In genomic region chr3:11159421-11159904, GRCh38 we compare ENCODE assay signal across 12 cellular contexts. TPM values are rescaled to one million over a fixed set of nuclear protein-coding genes. Genes with fewer than 3 reads are reported as not detected.
DNase-seq lines count a peak whose midpoint lies in the region; ATAC-seq and TF ChIP-seq lines count a peak whose summit lies in the region.
"Had no signal": no experiment of that assay in that cellular context is flagged by ENCODE, and none has a peak within 500 bp of the region (broad histone marks: within the 10 kb centered on the region; RNA-seq: fewer than 3 reads in every experiment).

No MANE protein-coding gene starts in this region.

- no peaks in the 10 kb centered on the region for H3K79me2 ChIP-seq in Karpas-422 (ENCODE audit: low read length)

- H3K9me3 Mint-ChIP-seq in naive thymus-derived CD4-positive, alpha-beta T cell, result peaks cover 0 to 3% (median 0%) of the 10 kb centered on the region in 11 donors
- no peaks in the 10 kb centered on the region for H3K9me3 Mint-ChIP-seq in T-helper 2 cell treated with Interferon-gamma antibody and Interleukin-4, amounts not matched to agents 5 μg/mL and 100 μg/mL, for 36 hours
- H3K9me3 Mint-ChIP-seq: CD8-positive, alpha-beta memory T cell had no signal

- H3K27me3 ChIP-seq in MG63, result no peaks in the 10 kb centered on the region
- no peaks in the 10 kb centered on the region for H3K27me3 ChIP-seq in naive thymus-derived CD4-positive, alpha-beta T cell (ENCODE audit: control insufficient read depth in 2 of 2, insufficient read depth in 2 of 2, low read length in 2 of 2)
- H3K27me3 ChIP-seq in Karpas-422 (ENCODE audit: low read length), result no peaks in the 10 kb centered on the region

- H3K27me3 Mint-ChIP-seq in naive thymus-derived CD4-positive, alpha-beta T cell, result peaks cover 45 to 66% (median 61%) of the 10 kb centered on the region in 5 donors
- H3K27me3 Mint-ChIP-seq in T-helper 2 cell treated with Interferon-gamma antibody and Interleukin-4, amounts not matched to agents 5 μg/mL and 100 μg/mL, for 36 hours (ENCODE audit: low read depth), result peaks cover 53% of the 10 kb centered on the region

- H3K9me2 ChIP-seq in Karpas-422 (replicated peaks; ENCODE audit: insufficient read depth, low read length), result no peaks in the 10 kb centered on the region

- H2AFZ ChIP-seq in Karpas-422 (ENCODE audit: low read length), result no peak overlapping the region

- H3K36me3 Mint-ChIP-seq in naive thymus-derived CD4-positive, alpha-beta T cell, result peaks cover 0 to 4% (median 0%) of the 10 kb centered on the region in 5 donors
- H3K36me3 Mint-ChIP-seq in T-helper 2 cell treated with Interferon-gamma antibody and Interleukin-4, amounts not matched to agents 5 μg/mL and 100 μg/mL, for 36 hours (ENCODE audit: low read depth), result no peaks in the 10 kb centered on the region
- H3K36me3 Mint-ChIP-seq: CD8-positive, alpha-beta memory T cell had no signal

- H3K27ac Mint-ChIP-seq in naive thymus-derived CD4-positive, alpha-beta T cell, result no peak overlapping the region
- H3K27ac Mint-ChIP-seq in T-helper 2 cell treated with Interferon-gamma antibody and Interleukin-4, amounts not matched to agents 5 μg/mL and 100 μg/mL, for 36 hours, result no peak overlapping the region
- H3K27ac Mint-ChIP-seq: CD8-positive, alpha-beta memory T cell had no signal

- H3K4me3 Mint-ChIP-seq in naive thymus-derived CD4-positive, alpha-beta T cell, result no peak overlapping the region
- H3K4me3 Mint-ChIP-seq in T-helper 2 cell treated with Interferon-gamma antibody and Interleukin-4, amounts not matched to agents 5 μg/mL and 100 μg/mL, for 36 hours, result no peak overlapping the region
- H3K4me3 Mint-ChIP-seq: CD8-positive, alpha-beta memory T cell had no signal

- H4K20me1 ChIP-seq in Karpas-422 (ENCODE audit: insufficient read depth, low read depth, low read length), result no peaks in the 10 kb centered on the region

- intact Hi-C loops in naive thymus-derived CD4-positive, alpha-beta T cell (cut with micrococcal nuclease), result no loop called here

- in situ Hi-C loops in GM13977 (cut with MboI; ENCODE audit: low pct_unique_long_range_greater_than_20kb, low sequenced_read_pairs, unreplicated experiment), result no loop called here

- H3K4me1 Mint-ChIP-seq in naive thymus-derived CD4-positive, alpha-beta T cell, result peaks cover 0 to 18% (median 4%) of the 10 kb centered on the region in 7 donors
- peaks cover 5% of the 10 kb centered on the region for H3K4me1 Mint-ChIP-seq in T-helper 2 cell treated with Interferon-gamma antibody and Interleukin-4, amounts not matched to agents 5 μg/mL and 100 μg/mL, for 36 hours (ENCODE audit: low read depth)

- CTCF ChIA-PET in naive thymus-derived CD4-positive, alpha-beta T cell (lab: Charles Lee), result no interaction called here

- H3K36me3 ChIP-seq in MG63, result no peaks in the 10 kb centered on the region
- H3K36me3 ChIP-seq in naive thymus-derived CD4-positive, alpha-beta T cell (ENCODE audit: control insufficient read depth in 2 of 3, insufficient read depth in 3 of 3, low read length in 3 of 3), result no peaks in the 10 kb centered on the region
- no peaks in the 10 kb centered on the region for H3K36me3 ChIP-seq in Karpas-422 (ENCODE audit: insufficient read depth, low read length)

- POLR2A ChIA-PET in naive thymus-derived CD4-positive, alpha-beta T cell (lab: Charles Lee), result no interaction called here

- H3K9me3 ChIP-seq in MG63 (no peaks in the 10 kb centered on the region), Karpas-422 (ENCODE audit: low read length) (no peaks in the 10 kb centered on the region)
- no peaks in the 10 kb centered on the region for H3K9me3 ChIP-seq in naive thymus-derived CD4-positive, alpha-beta T cell (ENCODE audit: control insufficient read depth in 2 of 3, low read length in 3 of 3)

- no peak overlapping the region for H3K9ac ChIP-seq in Karpas-422 (ENCODE audit: low read length)

- no peak overlapping the region for H3K4me2 ChIP-seq in Karpas-422 (ENCODE audit: low read depth, low read length, poor library complexity, severe bottlenecking)

- DNase-seq in AG08395 (ENCODE audit: low spot score) (peak; percentile 84), MG63 (peak; percentile 55), epithelial cell of esophagus (ENCODE audit: low read depth) (peak; percentile 63), Karpas-422 (no peak), GM13977 (ENCODE audit: low spot score) (no peak)
- DNase-seq in naive thymus-derived CD4-positive, alpha-beta T cell, result no peak
- no peak for DNase-seq in T-helper 2 cell treated with Interferon-gamma antibody and Interleukin-4, amounts not matched to agents 5 μg/mL and 100 μg/mL, for 36 hours (ENCODE audit: low spot score)
- DNase-seq: CD8-positive, alpha-beta memory T cell; cortex of kidney; posterior cingulate gyrus; SW 1271 had no signal

- no peaks in the 10 kb centered on the region for H3K4me1 ChIP-seq in naive thymus-derived CD4-positive, alpha-beta T cell (ENCODE audit: control insufficient read depth in 2 of 2, insufficient read depth in 2 of 2, low read length in 2 of 2)
- no peaks in the 10 kb centered on the region for H3K4me1 ChIP-seq in Karpas-422 (ENCODE audit: low read length)

- no peak overlapping the region for H3K27ac ChIP-seq in naive thymus-derived CD4-positive, alpha-beta T cell (ENCODE audit: low read depth, low read length)
- H3K27ac ChIP-seq in Karpas-422 (ENCODE audit: low read length), result no peak overlapping the region

- H3K4me3 ChIP-seq in MG63, result no peak overlapping the region
- no peak overlapping the region for H3K4me3 ChIP-seq in epithelial cell of esophagus (ENCODE audit: low read length)
- no peak overlapping the region for H3K4me3 ChIP-seq in naive thymus-derived CD4-positive, alpha-beta T cell (ENCODE audit: low read length)
- no peak overlapping the region for H3K4me3 ChIP-seq in Karpas-422 (ENCODE audit: low read length)

- ATAC-seq in naive thymus-derived CD4-positive, alpha-beta T cell, result peak; percentile 58
- ATAC-seq in HG03108 (IDR thresholded peaks at IDR 0.05; ENCODE audit: unreplicated experiment), result no peak

- TF ChIP-seq CTCF in epithelial cell of esophagus (IDR thresholded peaks at IDR 0.05; ENCODE audit: insufficient read depth, low read depth, low read length, missing control alignments) (peak; percentile 22), GM13977 (IDR thresholded peaks at IDR 0.05; ENCODE audit: extremely low read depth, insufficient read depth, missing control alignments) (no peak)

RNA-seq across cellular contexts. Expression of gene HRH1, which starts 5.2 kb away (rescaled TPM):
- total RNA-seq in MG63 (2014; rRNA removed; shearing (Covaris generic); ENCODE audit: low replicate concordance), result 5.5 and 6.3 TPM in 2 replicates
- 1 to 10 TPM in 1 of 5 experiments, under 1 TPM in 1, not detected in 3; 0.17 to 1.1 TPM for total RNA-seq in naive thymus-derived CD4-positive, alpha-beta T cell
- polyA plus RNA-seq in naive thymus-derived CD4-positive, alpha-beta T cell, result not detected
- total RNA-seq in Karpas-422 (2014; rRNA removed; shearing (Covaris generic); ENCODE audit: low replicate concordance), result 6.2 and 9.6 TPM in 2 replicates
- polyA plus RNA-seq: CD8-positive, alpha-beta memory T cell had no signal

Comparison
In these comparisons a context has a peak if more than half of its experiments do, and no peak if none do; other contexts are left out.
1. DNase-seq: peak in AG08395 (single experiment), MG63 (single experiment) and epithelial cell of esophagus (single experiment); none in naive thymus-derived CD4-positive, alpha-beta T cell (0 of 9), T-helper 2 cell treated with Interferon-gamma antibody and Interleukin-4, amounts not matched to agents 5 μg/mL and 100 μg/mL, for 36 hours (single experiment), Karpas-422 (single experiment) and GM13977 (single experiment).